Comparison of ENCODE assay signal across 9 cellular contexts in the genomic region with DNA sequence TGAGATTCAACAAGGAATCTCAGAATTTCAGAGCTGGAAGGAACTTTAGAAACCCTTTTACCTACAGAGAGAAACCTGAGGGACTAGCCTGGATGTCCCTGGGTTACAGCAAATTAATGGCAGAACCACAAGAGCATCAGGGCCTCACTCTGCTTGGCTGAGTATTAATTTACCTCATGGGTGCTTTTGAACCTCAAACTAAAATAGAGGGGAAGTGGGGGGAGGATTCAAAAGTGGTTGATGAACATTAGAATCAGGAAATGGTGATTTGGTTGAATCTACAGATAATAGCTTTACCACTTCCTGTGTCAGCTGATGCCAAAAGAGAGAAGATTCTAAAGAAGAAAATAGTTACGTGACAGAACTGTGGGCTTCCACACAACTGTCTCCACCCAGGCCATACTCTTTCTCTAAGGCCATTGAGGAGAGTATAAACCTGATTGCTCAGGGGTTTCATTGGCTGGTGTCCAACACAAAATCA. TPM values are rescaled to one million over a fixed set of nuclear protein-coding genes. Genes with fewer than 3 reads are reported as not detected.
DNase-seq lines count a peak whose midpoint lies in the region; ATAC-seq and TF ChIP-seq lines count a peak whose summit lies in the region.
"Had no signal": no experiment of that assay in that cellular context is flagged by ENCODE, and none has a peak within 500 bp of the region (broad histone marks: within the 10 kb centered on the region; RNA-seq: fewer than 3 reads in every experiment).

No MANE protein-coding gene starts in this region.

- H3K4me2 ChIP-seq in DOHH2 (ENCODE audit: low read length), result peak overlapping the region; percentile 67

- peak; percentile 68 for ATAC-seq in GM19351 (IDR thresholded peaks at IDR 0.05; ENCODE audit: unreplicated experiment)
- ATAC-seq in HG03432 (IDR thresholded peaks at IDR 0.05; ENCODE audit: unreplicated experiment), result peak; percentile 71
- ATAC-seq in activated CD8-positive, alpha-beta T cell treated with anti-CD3 and anti-CD28 coated beads for 36 hours, result peak; percentile 63

- POLR2A ChIA-PET in activated CD8-positive, alpha-beta T cell treated with anti-CD3 and anti-CD28 coated beads for 36 hours (lab: Charles Lee), result interaction anchor here (1.0 to 7.7 kb wide), 5 partner anchors 8 to 32 kb away, joined by 3 to 58 read pairs (median 3); a partner anchor contains a TSS

- DNase-seq in activated CD8-positive, alpha-beta T cell treated with anti-CD3 and anti-CD28 coated beads for 36 hours, result peak; percentile 60
- no peak for DNase-seq in glutamatergic neuron
- no peak for DNase-seq in HPDE6-E6E7 (ENCODE audit: extremely low spot score)
- DNase-seq in dorsolateral prefrontal cortex, result no peak
- no peak for DNase-seq in NCI-H1048 (lab: John Stamatoyannopoulos, UW)

- no peak for TF ChIP-seq CTCF in DOHH2 (IDR thresholded peaks at IDR 0.05; ENCODE audit: low read depth, low read length, poor library complexity, severe bottlenecking)
- no peak for TF ChIP-seq CTCF in activated CD8-positive, alpha-beta T cell treated with anti-CD3 and anti-CD28 coated beads for 36 hours (IDR thresholded peaks at IDR 0.05)
- no peak for TF ChIP-seq CTCF in glutamatergic neuron (IDR thresholded peaks at IDR 0.05; ENCODE audit: partially characterized antibody, unreplicated experiment)
- TF ChIP-seq CTCF in dorsolateral prefrontal cortex (IDR thresholded peaks at IDR 0.05 in 54 of 56, conservative IDR thresholded peaks at IDR 0.05 in 2 of 56; ENCODE audit: low read depth in 1 of 56, partially characterized antibody in 56 of 56), result no peak

- H3K27ac ChIP-seq in DOHH2 (ENCODE audit: low read depth, low read length) (peak overlapping the region; percentile 42), dorsolateral prefrontal cortex (no peak overlapping the region)
- H3K27ac ChIP-seq: parathyroid adenoma had no signal

- H3K27ac Mint-ChIP-seq in activated CD8-positive, alpha-beta T cell treated with anti-CD3 and anti-CD28 coated beads for 36 hours, result peak overlapping the region; percentile 97
- H3K27ac Mint-ChIP-seq in glutamatergic neuron (ENCODE audit: unreplicated experiment), result no peak overlapping the region

- peaks cover 90% of the 10 kb centered on the region for H3K4me1 Mint-ChIP-seq in activated CD8-positive, alpha-beta T cell treated with anti-CD3 and anti-CD28 coated beads for 36 hours (ENCODE audit: low read depth)
- H3K4me1 Mint-ChIP-seq in glutamatergic neuron (ENCODE audit: low read depth, unreplicated experiment), result peaks cover 4% of the 10 kb centered on the region

- no peaks in the 10 kb centered on the region for H3K36me3 ChIP-seq in DOHH2 (ENCODE audit: control insufficient read depth, low read length)

- peaks cover 53% of the 10 kb centered on the region for H3K4me1 ChIP-seq in DOHH2 (ENCODE audit: control insufficient read depth, low read length)
- H3K4me1 ChIP-seq: parathyroid adenoma had no signal

- peak overlapping the region; percentile 50 for H3K4me3 Mint-ChIP-seq in activated CD8-positive, alpha-beta T cell treated with anti-CD3 and anti-CD28 coated beads for 36 hours
- no peak overlapping the region for H3K4me3 Mint-ChIP-seq in glutamatergic neuron (ENCODE audit: unreplicated experiment)

- peaks cover 5% of the 10 kb centered on the region; the same call in 1 of the 2 replicates for H3F3A ChIP-seq in DOHH2 (ENCODE audit: control insufficient read depth, insufficient read depth)

- CTCF ChIA-PET in activated CD8-positive, alpha-beta T cell treated with anti-CD3 and anti-CD28 coated beads for 36 hours (lab: Charles Lee), result interaction anchor here (0.7 to 3.5 kb wide), 5 partner anchors 12 to 90 kb away, joined by 3 to 28 read pairs (median 4); no protein-coding TSS in a partner anchor

- no peaks in the 10 kb centered on the region for H3K9me2 ChIP-seq in DOHH2 (replicated peaks; ENCODE audit: control insufficient read depth, low read length)

- no peaks in the 10 kb centered on the region for H3K79me2 ChIP-seq in DOHH2 (ENCODE audit: control insufficient read depth, low read length)
- H3K79me2 ChIP-seq: parathyroid adenoma had no signal

- intact Hi-C loops in activated CD8-positive, alpha-beta T cell treated with anti-CD3 and anti-CD28 coated beads for 36 hours (cut with micrococcal nuclease), result no loop called here
- intact Hi-C loops in dorsolateral prefrontal cortex (cut with DNase I), result no loop called here

- no peaks in the 10 kb centered on the region for H3K27me3 Mint-ChIP-seq in activated CD8-positive, alpha-beta T cell treated with anti-CD3 and anti-CD28 coated beads for 36 hours
- peaks cover 7% of the 10 kb centered on the region for H3K27me3 Mint-ChIP-seq in glutamatergic neuron (ENCODE audit: unreplicated experiment)

- H3K27me3 ChIP-seq in DOHH2 (ENCODE audit: control insufficient read depth, low read length) (peaks cover 33% of the 10 kb centered on the region), dorsolateral prefrontal cortex (peaks cover 0 to 46% (median 11%) of the 10 kb centered on the region in 45 donors)

- H4K20me1 ChIP-seq in DOHH2 (ENCODE audit: control insufficient read depth, insufficient read depth, low read depth, low read length), result no peaks in the 10 kb centered on the region

- no peaks in the 10 kb centered on the region for H3K9me3 ChIP-seq in DOHH2 (ENCODE audit: control insufficient read depth, insufficient read depth, low read length)

- H3K4me3 ChIP-seq in DOHH2 (ENCODE audit: low read length) (peak overlapping the region; percentile 49), dorsolateral prefrontal cortex (no peak overlapping the region)

- peaks cover 12% of the 10 kb centered on the region for H3K36me3 Mint-ChIP-seq in activated CD8-positive, alpha-beta T cell treated with anti-CD3 and anti-CD28 coated beads for 36 hours (ENCODE audit: low read depth)
- no peaks in the 10 kb centered on the region for H3K36me3 Mint-ChIP-seq in glutamatergic neuron (ENCODE audit: unreplicated experiment)

- H3K9me3 Mint-ChIP-seq in activated CD8-positive, alpha-beta T cell treated with anti-CD3 and anti-CD28 coated beads for 36 hours, result peaks cover 8% of the 10 kb centered on the region
- H3K9me3 Mint-ChIP-seq in glutamatergic neuron (ENCODE audit: unreplicated experiment), result no peaks in the 10 kb centered on the region

RNA-seq across cellular contexts. Expression of a gene that starts 11.3 kb away (rescaled TPM):
- 10 to 100 TPM; 73.9 to 81.3 TPM for total RNA-seq in activated CD8-positive, alpha-beta T cell treated with anti-CD3 and anti-CD28 coated beads for 36 hours
- not detected for total RNA-seq in glutamatergic neuron (ENCODE audit: unreplicated experiment)
- total RNA-seq in dorsolateral prefrontal cortex, result 1 to 10 TPM in 10 of 120 experiments, under 1 TPM in 29, not detected in 81; 0.28 to 2.7 (median 0.68) TPM

Comparison
In these comparisons a context has a peak if more than half of its experiments do, and no peak if none do; other contexts are left out.
1. RNA of a gene that starts 11.3 kb away (total RNA-seq): 73.9 to 81.3 TPM in activated CD8-positive, alpha-beta T cell treated with anti-CD3 and anti-CD28 coated beads for 36 hours; not detected in glutamatergic neuron (single experiment) and 0.28 to 2.7 TPM in dorsolateral prefrontal cortex; every median in the first group is over 10 times any median in the second.
2. Peak in every context shown above with its lines, with median percentiles within 50 percentile points of each other: ATAC-seq.